ENCODE assay signal across 38 cellular contexts in the genomic region with DNA sequence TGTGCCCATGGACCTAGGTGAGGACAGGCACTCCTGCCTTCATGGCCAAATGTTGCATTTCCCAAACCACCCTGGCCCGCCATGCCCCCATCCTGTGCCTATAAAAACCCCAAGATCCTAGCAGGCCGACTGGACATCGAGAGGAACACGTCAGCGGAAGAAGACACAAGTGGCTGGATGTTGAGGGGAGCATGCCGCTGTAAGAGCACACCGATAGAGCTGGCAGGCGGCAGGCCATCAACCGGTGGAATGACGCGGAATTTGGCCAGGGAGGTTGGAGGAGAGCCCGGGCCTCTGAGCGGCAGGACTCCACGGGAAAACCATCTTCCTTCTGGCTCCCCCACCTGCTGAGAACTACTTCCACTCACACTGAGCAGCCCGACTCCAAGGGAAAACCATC.
"Had no signal": no experiment of that assay in that cellular context is flagged by ENCODE, and none has a peak within 500 bp of the region (broad histone marks: within the 10 kb centered on the region; RNA-seq: fewer than 3 reads in every experiment).

No MANE protein-coding gene starts in this region.

- H3K4me1 Mint-ChIP-seq: activated naive CD4-positive, alpha-beta T cell treated with anti-CD3 and anti-CD28 coated beads, Interleukin-2, amount 10 ng/mL, durations not matched to agents 7 days and 5 days; activated naive CD4-positive, alpha-beta T cell treated with anti-CD3 and anti-CD28 coated beads, Interleukin-2, amount 50 U/mL, for 24 hours; activated naive CD8-positive, alpha-beta T cell treated with anti-CD3 and anti-CD28 coated beads for 36 hours; activated naive CD8-positive, alpha-beta T cell treated with anti-CD3 and anti-CD28 coated beads, Interleukin-2, amount 10 ng/mL, durations not matched to agents 7 days and 5 days; activated naive CD8-positive, alpha-beta T cell treated with anti-CD3 and anti-CD28 coated beads, Interleukin-2, amount 50 U/mL, for 24 hours; activated T-helper 17 cell treated with anti-CD3 and anti-CD28 coated beads, Interleukin-2, amount 50 U/mL, for 72 hours; brain; central memory CD8-positive, alpha-beta T cell had no signal

- H3K9me3 Mint-ChIP-seq: activated naive CD8-positive, alpha-beta T cell treated with anti-CD3 and anti-CD28 coated beads, Interleukin-2, amount 10 ng/mL, durations not matched to agents 7 days and 5 days; activated naive CD8-positive, alpha-beta T cell treated with anti-CD3 and anti-CD28 coated beads, Interleukin-2, amount 50 U/mL, for 24 hours; activated T-helper 1 cell treated with anti-CD3 and anti-CD28 coated beads, Interleukin-12 subunit alpha, Interleukin-12 subunit beta, Interleukin-2, Interleukin-4 antibody, amounts not matched to agents 30 ng/mL and 10 ng/mL and 1 ng/mL, durations not matched to agents 14 hours and 24 hours and 36 hours; activated T-helper 17 cell treated with anti-CD3 and anti-CD28 coated beads, Interleukin-2, amount 50 U/mL, for 72 hours had no signal

- H3K27ac Mint-ChIP-seq: activated naive CD4-positive, alpha-beta T cell treated with anti-CD3 and anti-CD28 coated beads for 36 hours; activated naive CD4-positive, alpha-beta T cell treated with anti-CD3 and anti-CD28 coated beads, Interleukin-2, amount 10 ng/mL, durations not matched to agents 7 days and 5 days; activated naive CD4-positive, alpha-beta T cell treated with anti-CD3 and anti-CD28 coated beads, Interleukin-2, amount 50 U/mL, for 24 hours; activated naive CD4-positive, alpha-beta T cell treated with anti-CD3 and anti-CD28 coated beads, Interleukin-2, amount 50 U/mL, for 72 hours; activated naive CD8-positive, alpha-beta T cell; activated naive CD8-positive, alpha-beta T cell treated with anti-CD3 and anti-CD28 coated beads for 36 hours; activated naive CD8-positive, alpha-beta T cell treated with anti-CD3 and anti-CD28 coated beads, Interleukin-2, amount 10 ng/mL, durations not matched to agents 7 days and 5 days; activated naive CD8-positive, alpha-beta T cell treated with anti-CD3 and anti-CD28 coated beads, Interleukin-2, amount 50 U/mL, for 24 hours; activated T-cell treated with anti-CD3 and anti-CD28 coated beads, Interleukin-2, amount 50 U/mL, for 24 hours; activated T-cell treated with anti-CD3 and anti-CD28 coated beads, Interleukin-2, amount 50 U/mL, for 72 hours; activated T-helper 1 cell treated with anti-CD3 and anti-CD28 coated beads, Interleukin-12 subunit alpha, Interleukin-12 subunit beta, Interleukin-2, Interleukin-4 antibody, amounts not matched to agents 30 ng/mL and 10 ng/mL and 1 ng/mL, durations not matched to agents 14 hours and 24 hours and 36 hours; activated T-helper 17 cell treated with anti-CD3 and anti-CD28 coated beads, Interleukin-2, amount 50 U/mL, for 72 hours; activated T-helper 2 cell treated with anti-CD3 and anti-CD28 coated beads, Interferon-gamma antibody, Interleukin-2, Interleukin-4, amounts not matched to agents 10 μg/mL and 5 μg/mL and 100 μg/mL, durations not matched to agents 14 hours and 24 hours and 36 hours; brain had no signal

- H3K36me3 Mint-ChIP-seq: activated naive CD4-positive, alpha-beta T cell treated with anti-CD3 and anti-CD28 coated beads, Interleukin-2, amount 10 ng/mL, durations not matched to agents 7 days and 5 days; activated naive CD4-positive, alpha-beta T cell treated with anti-CD3 and anti-CD28 coated beads, Interleukin-2, amount 50 U/mL, for 24 hours; activated naive CD8-positive, alpha-beta T cell; activated naive CD8-positive, alpha-beta T cell treated with anti-CD3 and anti-CD28 coated beads for 36 hours; activated naive CD8-positive, alpha-beta T cell treated with anti-CD3 and anti-CD28 coated beads, Interleukin-2, amount 10 ng/mL, durations not matched to agents 7 days and 5 days; brain had no signal

- ATAC-seq: activated naive CD4-positive, alpha-beta T cell treated with anti-CD3 and anti-CD28 coated beads, Interleukin-2, amount 50 U/mL, for 72 hours; activated naive CD8-positive, alpha-beta T cell treated with anti-CD3 and anti-CD28 coated beads, Interleukin-2, amount 50 U/mL, for 24 hours; activated T-cell treated with anti-CD3 and anti-CD28 coated beads, Interleukin-2, amount 50 U/mL, for 4 hours; activated T-cell treated with anti-CD3 and anti-CD28 coated beads, Interleukin-2, amount 50 U/mL, for 72 hours; activated T-helper 17 cell treated with anti-CD3 and anti-CD28 coated beads, Interleukin-2, amount 50 U/mL, for 72 hours; body of pancreas had no signal

- DNase-seq: activated effector memory CD4-positive, alpha-beta T cell treated with anti-CD3 and anti-CD28 coated beads, Interleukin-2, amount 50 U/mL, for 16 hours; activated effector memory CD4-positive, alpha-beta T cell treated with Interleukin-2 at 50 U/mL for 16 hours; activated gamma-delta T cell; activated gamma-delta T cell treated with Interleukin-2 at 50 U/mL for 16 hours; activated naive CD4-positive, alpha-beta T cell; activated naive CD4-positive, alpha-beta T cell treated with anti-CD3 and anti-CD28 coated beads for 36 hours; activated naive CD4-positive, alpha-beta T cell treated with anti-CD3 and anti-CD28 coated beads, Interleukin-2, amount 10 ng/mL, durations not matched to agents 7 days and 5 days; activated naive CD4-positive, alpha-beta T cell treated with anti-CD3 and anti-CD28 coated beads, Interleukin-2, amount 50 U/mL, for 16 hours; activated naive CD4-positive, alpha-beta T cell treated with Interleukin-2 at 50 U/mL for 16 hours; activated naive CD8-positive, alpha-beta T cell treated with anti-CD3 and anti-CD28 coated beads for 36 hours; activated naive CD8-positive, alpha-beta T cell treated with anti-CD3 and anti-CD28 coated beads, Interleukin-2, amount 10 ng/mL, durations not matched to agents 7 days and 5 days; activated naive CD8-positive, alpha-beta T cell treated with anti-CD3 and anti-CD28 coated beads, Interleukin-2, amount 50 U/mL, for 24 hours; activated T-cell treated with anti-CD3 and anti-CD28 coated beads, Interleukin-2, amount 50 U/mL, for 1 hour; activated T-cell treated with anti-CD3 and anti-CD28 coated beads, Interleukin-2, amount 50 U/mL, for 24 hours; activated T-cell treated with anti-CD3 and anti-CD28 coated beads, Interleukin-2, amount 50 U/mL, for 4 hours; activated T-cell treated with anti-CD3 and anti-CD28 coated beads, Interleukin-2, amount 50 U/mL, for 48 hours; activated T-cell treated with anti-CD3 and anti-CD28 coated beads, Interleukin-2, amount 50 U/mL, for 72 hours; adrenal gland; amniotic stem cell; amygdala; anterior cingulate cortex; aorta; body of pancreas; brain microvascular endothelial cell; caudate nucleus; central memory CD4-positive, alpha-beta T cell; cerebellar nuclear complex had no signal

- H3K27me3 ChIP-seq: adrenal gland, ascending aorta, body of pancreas, brain microvascular endothelial cell, breast epithelium, cardiac muscle cell had no signal

- H3K27me3 Mint-ChIP-seq: activated naive CD4-positive, alpha-beta T cell treated with anti-CD3 and anti-CD28 coated beads, Interleukin-2, amount 10 ng/mL, durations not matched to agents 7 days and 5 days; activated naive CD4-positive, alpha-beta T cell treated with anti-CD3 and anti-CD28 coated beads, Interleukin-2, amount 50 U/mL, for 24 hours; activated naive CD8-positive, alpha-beta T cell; activated naive CD8-positive, alpha-beta T cell treated with anti-CD3 and anti-CD28 coated beads for 36 hours; activated naive CD8-positive, alpha-beta T cell treated with anti-CD3 and anti-CD28 coated beads, Interleukin-2, amount 10 ng/mL, durations not matched to agents 7 days and 5 days; activated naive CD8-positive, alpha-beta T cell treated with anti-CD3 and anti-CD28 coated beads, Interleukin-2, amount 50 U/mL, for 24 hours; activated T-cell treated with anti-CD3 and anti-CD28 coated beads, Interleukin-2, amount 50 U/mL, for 24 hours; activated T-helper 17 cell treated with anti-CD3 and anti-CD28 coated beads, Interleukin-2, amount 50 U/mL, for 72 hours; central memory CD8-positive, alpha-beta T cell had no signal

- H3K9me3 ChIP-seq: adrenal gland, ascending aorta, body of pancreas, breast epithelium had no signal

- H3K27ac ChIP-seq: adrenal gland, ascending aorta, body of pancreas, brain microvascular endothelial cell, breast epithelium, cardiac muscle cell had no signal

- H3K36me3 ChIP-seq: adrenal gland, ascending aorta, brain microvascular endothelial cell, breast epithelium, cardiac muscle cell had no signal

- H3K4me1 ChIP-seq: adrenal gland, ascending aorta, body of pancreas, breast epithelium had no signal

- H3K4me3 Mint-ChIP-seq: activated naive CD4-positive, alpha-beta T cell treated with anti-CD3 and anti-CD28 coated beads for 36 hours; activated naive CD4-positive, alpha-beta T cell treated with anti-CD3 and anti-CD28 coated beads, Interleukin-2, amount 10 ng/mL, durations not matched to agents 7 days and 5 days; activated naive CD4-positive, alpha-beta T cell treated with anti-CD3 and anti-CD28 coated beads, Interleukin-2, amount 50 U/mL, for 24 hours; activated naive CD8-positive, alpha-beta T cell; activated naive CD8-positive, alpha-beta T cell treated with anti-CD3 and anti-CD28 coated beads for 36 hours; activated naive CD8-positive, alpha-beta T cell treated with anti-CD3 and anti-CD28 coated beads, Interleukin-2, amount 10 ng/mL, durations not matched to agents 7 days and 5 days; activated naive CD8-positive, alpha-beta T cell treated with anti-CD3 and anti-CD28 coated beads, Interleukin-2, amount 50 U/mL, for 24 hours; activated T-cell treated with anti-CD3 and anti-CD28 coated beads, Interleukin-2, amount 50 U/mL, for 24 hours; activated T-cell treated with anti-CD3 and anti-CD28 coated beads, Interleukin-2, amount 50 U/mL, for 4 hours; activated T-cell treated with anti-CD3 and anti-CD28 coated beads, Interleukin-2, amount 50 U/mL, for 72 hours; activated T-helper 1 cell treated with anti-CD3 and anti-CD28 coated beads, Interleukin-12 subunit alpha, Interleukin-12 subunit beta, Interleukin-2, Interleukin-4 antibody, amounts not matched to agents 30 ng/mL and 10 ng/mL and 1 ng/mL, durations not matched to agents 14 hours and 24 hours and 36 hours; activated T-helper 17 cell treated with anti-CD3 and anti-CD28 coated beads, Interleukin-2, amount 50 U/mL, for 72 hours; brain; central memory CD8-positive, alpha-beta T cell had no signal

- H3K4me3 ChIP-seq: adrenal gland, ascending aorta, body of pancreas, breast epithelium, cardiac muscle cell had no signal
